28 cellular contexts compared by ENCODE assay signal in the genomic region with DNA sequence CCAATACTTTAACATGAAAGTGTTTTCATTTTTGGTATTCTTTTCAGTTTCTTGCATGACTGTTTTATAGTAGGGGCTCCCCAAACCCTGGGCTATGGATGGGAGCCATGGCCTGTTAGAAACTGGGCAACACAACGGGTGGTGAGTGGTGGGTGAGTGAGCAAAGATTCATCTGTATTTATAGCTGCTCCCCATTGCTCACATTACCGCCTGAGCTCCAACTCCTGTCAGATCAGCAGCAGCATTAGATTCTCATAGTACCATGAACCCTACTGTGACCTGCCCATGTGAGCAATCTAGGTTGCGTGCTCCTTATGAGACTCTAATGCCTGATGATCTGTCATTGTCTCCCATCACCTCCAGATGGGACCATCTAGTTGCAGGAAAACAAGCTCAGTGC. TPM values are rescaled to one million over a fixed set of nuclear protein-coding genes. Genes with fewer than 3 reads are reported as not detected.
"Had no signal": no experiment of that assay in that cellular context is flagged by ENCODE, and none has a peak within 500 bp of the region (broad histone marks: within the 10 kb centered on the region; RNA-seq: fewer than 3 reads in every experiment).

No MANE protein-coding gene starts in this region.

- H3K27ac ChIP-seq: stomach, suprapubic skin, testis, thoracic aorta, thyroid gland, tibial artery, tibial nerve, transverse colon, upper lobe of left lung, upper lobe of right lung, uterus, vagina had no signal

- H3K36me3 Mint-ChIP-seq: stimulated activated effector memory CD8-positive, alpha-beta T cell treated with anti-CD3 and anti-CD28 coated beads, Interleukin-12 subunit alpha, Interleukin-12 subunit beta, amount 100 ng/mL, for 72 hours; stimulated activated memory B cell treated with anti-CD40 and anti-IgM and Interleukin-4, amounts not matched to agents 10 μg/mL and 1 μg/mL and 100 μg/mL, for 72 hours; stimulated activated naive B cell treated with anti-CD40 and anti-IgM and Interleukin-4, amounts not matched to agents 10 μg/mL and 1 μg/mL and 100 μg/mL, for 72 hours; type B pancreatic cell had no signal

- DNase-seq: stimulated activated CD4-positive, alpha-beta T cell treated with anti-CD3 and anti-CD28 coated beads, Interleukin-2, amount 100 ng/mL, for 48 hours; stimulated activated CD4-positive, alpha-beta T cell treated with anti-CD3 and anti-CD28 coated beads, Interleukin-4, amount 100 ng/mL, for 1 hour; stimulated activated CD4-positive, alpha-beta T cell treated with anti-CD3 and anti-CD28 coated beads, Interleukin-4, amount 100 ng/mL, for 24 hours; stimulated activated CD4-positive, alpha-beta T cell treated with anti-CD3 and anti-CD28 coated beads, Interleukin-4, amount 100 ng/mL, for 4 hours; stimulated activated CD8-positive, alpha-beta memory T cell treated with anti-CD3 and anti-CD28 coated beads, Interleukin-4, amount 100 ng/mL, for 48 hours; stimulated activated naive B cell treated with anti-CD40 and anti-IgM and Interleukin-4, amounts not matched to agents 10 μg/mL and 1 μg/mL and 100 μg/mL, for 72 hours; stimulated activated naive CD4-positive, alpha-beta T cell; stimulated activated naive CD4-positive, alpha-beta T cell treated with Interleukin-2 at 50 U/mL for 16 hours; stimulated activated naive CD8-positive, alpha-beta T cell treated with anti-CD3 and anti-CD28 coated beads, Interleukin-15, amount 100 ng/mL, for 72 hours; stimulated activated naive CD8-positive, alpha-beta T cell treated with anti-CD3 and anti-CD28 coated beads, Interleukin-15, Interleukin-2, amounts not matched to agents 100 U/mL and 50 U/mL, for 24 hours; stomach; substantia nigra; testis; thyroid gland; tibial artery; transverse colon; trophoblast cell; upper lobe of left lung; upper lobe of right lung; uterus had no signal

- H3K4me3 Mint-ChIP-seq: stimulated activated effector memory CD8-positive, alpha-beta T cell treated with anti-CD3 and anti-CD28 coated beads, Interleukin-12 subunit alpha, Interleukin-12 subunit beta, amount 100 ng/mL, for 72 hours; stimulated activated memory B cell treated with anti-CD40 and anti-IgM and Interleukin-4, amounts not matched to agents 10 μg/mL and 1 μg/mL and 100 μg/mL, for 72 hours; stimulated activated naive B cell treated with anti-CD40 and anti-IgM and Interleukin-4, amounts not matched to agents 10 μg/mL and 1 μg/mL and 100 μg/mL, for 72 hours; stimulated activated naive CD8-positive, alpha-beta T cell treated with anti-CD3 and anti-CD28 coated beads, Interleukin-15, amount 100 ng/mL, for 72 hours; stimulated activated naive CD8-positive, alpha-beta T cell treated with anti-CD3 and anti-CD28 coated beads, Interleukin-15, Interleukin-2, amounts not matched to agents 100 ng/mL and 50 ng/mL, for 24 hours; type B pancreatic cell had no signal

- H3K4me3 ChIP-seq: stomach, suprapubic skin, testis, thoracic aorta, thyroid gland, tibial artery, tibial nerve, transverse colon, upper lobe of left lung, upper lobe of right lung, uterus, vagina had no signal

- H3K27me3 Mint-ChIP-seq: stimulated activated memory B cell treated with anti-CD40 and anti-IgM and Interleukin-4, amounts not matched to agents 10 μg/mL and 1 μg/mL and 100 μg/mL, for 72 hours; stimulated activated naive B cell treated with anti-CD40 and anti-IgM and Interleukin-4, amounts not matched to agents 10 μg/mL and 1 μg/mL and 100 μg/mL, for 72 hours; stimulated activated naive CD8-positive, alpha-beta T cell treated with anti-CD3 and anti-CD28 coated beads, Interleukin-15, amount 100 ng/mL, for 72 hours; stimulated activated naive CD8-positive, alpha-beta T cell treated with anti-CD3 and anti-CD28 coated beads, Interleukin-15, Interleukin-2, amounts not matched to agents 100 ng/mL and 50 ng/mL, for 24 hours; type B pancreatic cell had no signal

- H3K27ac Mint-ChIP-seq: stimulated activated effector memory CD8-positive, alpha-beta T cell treated with anti-CD3 and anti-CD28 coated beads, Interleukin-12 subunit alpha, Interleukin-12 subunit beta, amount 100 ng/mL, for 72 hours; stimulated activated memory B cell treated with anti-CD40 and anti-IgM and Interleukin-4, amounts not matched to agents 10 μg/mL and 1 μg/mL and 100 μg/mL, for 72 hours; stimulated activated naive B cell treated with anti-CD40 and anti-IgM and Interleukin-4, amounts not matched to agents 10 μg/mL and 1 μg/mL and 100 μg/mL, for 72 hours; stimulated activated naive CD8-positive, alpha-beta T cell treated with anti-CD3 and anti-CD28 coated beads, Interleukin-15, Interleukin-2, amounts not matched to agents 100 ng/mL and 50 ng/mL, for 24 hours; type B pancreatic cell had no signal

- H3K9me3 ChIP-seq: stomach, suprapubic skin, testis, thoracic aorta, thyroid gland, transverse colon, upper lobe of right lung, uterus, vagina had no signal

- H3K36me3 ChIP-seq: stomach, suprapubic skin, thoracic aorta, thyroid gland, tibial artery, tibial nerve, transverse colon, upper lobe of left lung, upper lobe of right lung, uterus, vagina had no signal

- H3K4me1 ChIP-seq: stomach, suprapubic skin, testis, thyroid gland, tibial artery, tibial nerve, transverse colon, upper lobe of left lung, upper lobe of right lung, uterus, vagina had no signal

- ATAC-seq: stimulated activated effector memory CD8-positive, alpha-beta T cell treated with anti-CD3 and anti-CD28 coated beads, Interleukin-12 subunit alpha, Interleukin-12 subunit beta, amount 100 ng/mL, for 72 hours; stimulated activated memory B cell treated with anti-CD40 and anti-IgM and Interleukin-4, amounts not matched to agents 10 μg/mL and 1 μg/mL and 100 μg/mL, for 72 hours; stimulated activated naive B cell treated with anti-CD40 and anti-IgM and Interleukin-4, amounts not matched to agents 10 μg/mL and 1 μg/mL and 100 μg/mL, for 72 hours; stimulated activated naive CD8-positive, alpha-beta T cell treated with anti-CD3 and anti-CD28 coated beads, Interleukin-15, amount 100 ng/mL, for 72 hours; stimulated activated naive CD8-positive, alpha-beta T cell treated with anti-CD3 and anti-CD28 coated beads, Interleukin-15, Interleukin-2, amounts not matched to agents 100 U/mL and 50 U/mL, for 24 hours; upper lobe of right lung had no signal

- H3K4me1 Mint-ChIP-seq: stimulated activated effector memory CD8-positive, alpha-beta T cell treated with anti-CD3 and anti-CD28 coated beads, Interleukin-12 subunit alpha, Interleukin-12 subunit beta, amount 100 ng/mL, for 72 hours; stimulated activated memory B cell treated with anti-CD40 and anti-IgM and Interleukin-4, amounts not matched to agents 10 μg/mL and 1 μg/mL and 100 μg/mL, for 72 hours; stimulated activated naive CD8-positive, alpha-beta T cell treated with anti-CD3 and anti-CD28 coated beads, Interleukin-15, amount 100 ng/mL, for 72 hours had no signal

RNA-seq across cellular contexts. Expression of gene HMGCLL1, which starts 42.3 kb away (rescaled TPM):
- total RNA-seq: thoracic aorta had no signal
